ENCODE assay signal across 8 cellular contexts in the genomic region with DNA sequence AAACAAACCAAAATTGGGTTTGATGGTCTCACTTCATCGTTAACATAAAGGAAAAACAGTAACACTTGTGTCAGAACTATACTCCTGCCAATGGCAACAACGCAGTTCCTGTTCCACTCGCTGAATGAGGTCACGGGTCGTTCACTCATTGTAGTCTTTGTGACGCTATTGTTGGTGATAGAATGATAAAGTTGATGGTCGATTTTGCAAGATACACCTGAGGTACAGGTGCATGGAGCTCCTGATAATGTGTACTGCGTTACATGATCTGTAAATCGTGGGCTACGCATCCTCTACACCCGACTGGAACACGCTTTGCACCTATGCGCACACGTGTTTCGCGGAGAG. TPM values are rescaled to one million over a fixed set of nuclear protein-coding genes. Genes with fewer than 3 reads are reported as not detected.
DNase-seq lines count a peak whose midpoint lies in the region; ATAC-seq and TF ChIP-seq lines count a peak whose summit lies in the region.

No MANE protein-coding gene starts in this region.

- H3K4me1 ChIP-seq in ES-I3 (ENCODE audit: insufficient read depth, low read length) = no peaks in the 10 kb centered on the region

- CTCF ChIA-PET in HEK293T (lab: Yijun Ruan, JAX) = interaction anchor here (1.0 to 3.3 kb wide), 8 partner anchors 22 to 273 kb away, joined by 3 to 32 read pairs (median 4); no protein-coding TSS in a partner anchor

- peak; percentile 9 for ATAC-seq in HG02763 (IDR thresholded peaks at IDR 0.05; ENCODE audit: unreplicated experiment)
- no peak for ATAC-seq in stimulated activated naive CD8-positive, alpha-beta T cell treated with anti-CD3 and anti-CD28 coated beads, Interleukin-15, Interleukin-2, amounts not matched to agents 100 U/mL and 50 U/mL, for 24 hours

- no peaks in the 10 kb centered on the region for H3K36me3 Mint-ChIP-seq in activated T-helper 1 cell treated with anti-CD3 and anti-CD28 coated beads, Interleukin-12 subunit alpha, Interleukin-12 subunit beta, Interleukin-2, Interleukin-4 antibody, amounts not matched to agents 30 ng/mL and 10 ng/mL and 1 ng/mL, durations not matched to agents 14 hours and 24 hours and 36 hours (ENCODE audit: low read depth)

- peak overlapping the region; percentile 92 for H3K27ac Mint-ChIP-seq in activated T-helper 1 cell treated with anti-CD3 and anti-CD28 coated beads, Interleukin-12 subunit alpha, Interleukin-12 subunit beta, Interleukin-2, Interleukin-4 antibody, amounts not matched to agents 30 ng/mL and 10 ng/mL and 1 ng/mL, durations not matched to agents 14 hours and 24 hours and 36 hours

- no peaks in the 10 kb centered on the region; the same call in 1 of the 2 replicates for H3K36me3 ChIP-seq in ES-I3 (ENCODE audit: insufficient read depth, low read length)

- POLR2A ChIA-PET in HEK293T (lab: Yijun Ruan, JAX) = interaction anchor here (0.6 to 3.4 kb wide), 6 partner anchors 16 to 220 kb away, joined by 3 to 26 read pairs (median 4); a partner anchor contains a TSS

- no peaks in the 10 kb centered on the region for H3K27me3 Mint-ChIP-seq in activated T-helper 1 cell treated with anti-CD3 and anti-CD28 coated beads, Interleukin-12 subunit alpha, Interleukin-12 subunit beta, Interleukin-2, Interleukin-4 antibody, amounts not matched to agents 30 ng/mL and 10 ng/mL and 1 ng/mL, durations not matched to agents 14 hours and 24 hours and 36 hours (ENCODE audit: insufficient read depth)

- peak overlapping the region; percentile 62 for H3K9ac ChIP-seq in ES-I3 (ENCODE audit: low read depth, low read length)

- peak; percentile 16 for DNase-seq in activated T-helper 1 cell treated with anti-CD3 and anti-CD28 coated beads, Interleukin-12 subunit alpha, Interleukin-12 subunit beta, Interleukin-2, Interleukin-4 antibody, amounts not matched to agents 30 ng/mL and 10 ng/mL and 1 ng/mL, durations not matched to agents 14 hours and 24 hours and 36 hours (ENCODE audit: low spot score)
- DNase-seq in inferior parietal cortex (ENCODE audit: extremely low spot score) (peak; percentile 47), SW 1271 (lab: John Stamatoyannopoulos, UW) (no peak), NCI-H510A treated with DMSO at 0.1 percent for 48 hours (lab: John Stamatoyannopoulos, UW) (no peak), HEK293T (ENCODE audit: extremely low spot score) (no peak)
- peak; percentile 13 for DNase-seq in stimulated activated naive CD8-positive, alpha-beta T cell treated with anti-CD3 and anti-CD28 coated beads, Interleukin-15, Interleukin-2, amounts not matched to agents 100 U/mL and 50 U/mL, for 24 hours

- H3K4me3 Mint-ChIP-seq in activated T-helper 1 cell treated with anti-CD3 and anti-CD28 coated beads, Interleukin-12 subunit alpha, Interleukin-12 subunit beta, Interleukin-2, Interleukin-4 antibody, amounts not matched to agents 30 ng/mL and 10 ng/mL and 1 ng/mL, durations not matched to agents 14 hours and 24 hours and 36 hours = peak overlapping the region; percentile 92

- peaks cover 24% of the 10 kb centered on the region for H3K4me1 Mint-ChIP-seq in activated T-helper 1 cell treated with anti-CD3 and anti-CD28 coated beads, Interleukin-12 subunit alpha, Interleukin-12 subunit beta, Interleukin-2, Interleukin-4 antibody, amounts not matched to agents 30 ng/mL and 10 ng/mL and 1 ng/mL, durations not matched to agents 14 hours and 24 hours and 36 hours (ENCODE audit: low read depth)

- H3K9me3 ChIP-seq in ES-I3 (ENCODE audit: control insufficient read depth, insufficient read depth, low read length) = no peaks in the 10 kb centered on the region

- no peaks in the 10 kb centered on the region for H3K9me3 Mint-ChIP-seq in activated T-helper 1 cell treated with anti-CD3 and anti-CD28 coated beads, Interleukin-12 subunit alpha, Interleukin-12 subunit beta, Interleukin-2, Interleukin-4 antibody, amounts not matched to agents 30 ng/mL and 10 ng/mL and 1 ng/mL, durations not matched to agents 14 hours and 24 hours and 36 hours

- intact Hi-C loops in activated T-helper 1 cell treated with anti-CD3 and anti-CD28 coated beads, Interleukin-12 subunit alpha, Interleukin-12 subunit beta, Interleukin-2, Interleukin-4 antibody, amounts not matched to agents 30 ng/mL and 10 ng/mL and 1 ng/mL, durations not matched to agents 14 hours and 24 hours and 36 hours (cut with micrococcal nuclease) = loop anchor here (1.0 to 2.0 kb wide), 5 partner anchors 32 to 520 kb away; a partner anchor contains a TSS

TF ChIP-seq in HEK293T, 16 proteins besides CTCF, POLR2A, EP300 and RAD21:
- TF ChIP-seq NFRKB (IDR thresholded peaks at IDR 0.05) = no peak
- no peak for TF ChIP-seq FOXA1 (IDR thresholded peaks at IDR 0.05)
- no peak for TF ChIP-seq FOXM1 (IDR thresholded peaks at IDR 0.05; ENCODE audit: borderline replicate concordance)

RNA-seq across cellular contexts. Expression of a gene that starts 0.4 kb away (rescaled TPM):
- 22.1 and 23.4 TPM in 2 replicates for total RNA-seq in activated T-helper 1 cell treated with anti-CD3 and anti-CD28 coated beads, Interleukin-12 subunit alpha, Interleukin-12 subunit beta, Interleukin-2, Interleukin-4 antibody, amounts not matched to agents 30 ng/mL and 10 ng/mL and 1 ng/mL, durations not matched to agents 14 hours and 24 hours and 36 hours

RNA-seq across cellular contexts. Expression of a gene that starts 20.0 kb away (rescaled TPM):
- 0.36 and 0.37 TPM in 2 replicates for total RNA-seq in activated T-helper 1 cell treated with anti-CD3 and anti-CD28 coated beads, Interleukin-12 subunit alpha, Interleukin-12 subunit beta, Interleukin-2, Interleukin-4 antibody, amounts not matched to agents 30 ng/mL and 10 ng/mL and 1 ng/mL, durations not matched to agents 14 hours and 24 hours and 36 hours

RNA-seq across cellular contexts. Expression of a gene that starts 31.0 kb away (rescaled TPM):
- 131 and 142 TPM in 2 replicates for total RNA-seq in activated T-helper 1 cell treated with anti-CD3 and anti-CD28 coated beads, Interleukin-12 subunit alpha, Interleukin-12 subunit beta, Interleukin-2, Interleukin-4 antibody, amounts not matched to agents 30 ng/mL and 10 ng/mL and 1 ng/mL, durations not matched to agents 14 hours and 24 hours and 36 hours

RNA-seq across cellular contexts. Expression of a gene that starts 42.5 kb away (rescaled TPM):
- total RNA-seq in activated T-helper 1 cell treated with anti-CD3 and anti-CD28 coated beads, Interleukin-12 subunit alpha, Interleukin-12 subunit beta, Interleukin-2, Interleukin-4 antibody, amounts not matched to agents 30 ng/mL and 10 ng/mL and 1 ng/mL, durations not matched to agents 14 hours and 24 hours and 36 hours = 54.7 and 60.1 TPM in 2 replicates

RNA-seq across cellular contexts. Expression of a gene that starts 44.9 kb away (rescaled TPM):
- 22.7 and 23.5 TPM in 2 replicates for total RNA-seq in activated T-helper 1 cell treated with anti-CD3 and anti-CD28 coated beads, Interleukin-12 subunit alpha, Interleukin-12 subunit beta, Interleukin-2, Interleukin-4 antibody, amounts not matched to agents 30 ng/mL and 10 ng/mL and 1 ng/mL, durations not matched to agents 14 hours and 24 hours and 36 hours

Comparison
In these comparisons a context has a peak if more than half of its experiments do, and no peak if none do; other contexts are left out.
1. DNase-seq: peak in activated T-helper 1 cell treated with anti-CD3 and anti-CD28 coated beads, Interleukin-12 subunit alpha, Interleukin-12 subunit beta, Interleukin-2, Interleukin-4 antibody, amounts not matched to agents 30 ng/mL and 10 ng/mL and 1 ng/mL, durations not matched to agents 14 hours and 24 hours and 36 hours (single experiment), inferior parietal cortex (single experiment) and stimulated activated naive CD8-positive, alpha-beta T cell treated with anti-CD3 and anti-CD28 coated beads, Interleukin-15, Interleukin-2, amounts not matched to agents 100 U/mL and 50 U/mL, for 24 hours (single experiment); none in SW 1271 (0 of 2), NCI-H510A treated with DMSO at 0.1 percent for 48 hours (single experiment) and HEK293T (single experiment).